ENCODE assay signal across 13 cellular contexts in the genomic region with DNA sequence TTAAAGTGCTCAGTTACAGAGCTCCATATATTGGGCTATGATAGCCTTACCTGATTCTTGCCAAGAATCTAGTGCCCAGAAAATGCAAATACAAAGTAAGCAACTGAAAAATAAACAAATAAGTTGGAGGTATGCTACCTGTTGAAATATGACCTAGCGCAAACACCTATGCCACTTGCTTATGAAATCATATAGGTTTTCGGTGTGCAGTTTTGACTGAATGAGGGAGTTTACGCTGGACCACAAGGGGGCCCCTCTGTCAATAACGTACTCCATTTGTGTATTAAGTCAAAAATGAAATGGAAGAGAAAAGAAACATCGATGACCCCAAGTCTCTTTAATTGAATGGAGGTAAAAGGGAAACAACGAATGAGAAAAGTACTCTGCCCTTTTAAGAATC.
DNase-seq lines count a peak whose midpoint lies in the region; ATAC-seq and TF ChIP-seq lines count a peak whose summit lies in the region.
"Had no signal": no experiment of that assay in that cellular context is flagged by ENCODE, and none has a peak within 500 bp of the region (broad histone marks: within the 10 kb centered on the region; RNA-seq: fewer than 3 reads in every experiment).

No MANE protein-coding gene starts in this region.

- no peak overlapping the region for H3K4me3 ChIP-seq in Karpas-422 (ENCODE audit: low read length)
- H3K4me3 ChIP-seq in SK-N-SH (ENCODE audit: low read depth in 2 of 2, low read length in 1 of 2) = no peak overlapping the region
- no peak overlapping the region for H3K4me3 ChIP-seq in liver (ENCODE audit: low read depth in 1 of 3, low read length in 3 of 3)
- H3K4me3 ChIP-seq: left ventricle myocardium inferior had no signal

- POLR2A ChIA-PET in SK-N-SH (lab: Yijun Ruan, JAX) = no interaction called here

- intact Hi-C loops in sciatic nerve (cut with DNase I) = no loop called here

- H3K9me2 ChIP-seq in Karpas-422 (replicated peaks; ENCODE audit: insufficient read depth, low read length) = no peaks in the 10 kb centered on the region
- H3K9me2 ChIP-seq in SK-N-SH = no peaks in the 10 kb centered on the region

- no peaks in the 10 kb centered on the region for H3K9me3 ChIP-seq in Karpas-422 (ENCODE audit: low read length)
- H3K9me3 ChIP-seq in SK-N-SH = no peaks in the 10 kb centered on the region
- H3K9me3 ChIP-seq in liver (ENCODE audit: control insufficient read depth in 4 of 4, low read length in 3 of 4) = no peaks in the 10 kb centered on the region
- H3K9me3 ChIP-seq: left ventricle myocardium inferior had no signal

- DNase-seq in D341Med (ENCODE audit: low spot score) (peak; percentile 18), Karpas-422 (peak; percentile 70), SK-N-SH (no peak), DMS 273 (lab: John Stamatoyannopoulos, UW; ENCODE audit: unreplicated experiment) (no peak), sciatic nerve (ENCODE audit: low spot score) (no peak), NOMO-1 treated with DMSO at 0.1 percent for 48 hours (lab: John Stamatoyannopoulos, UW; ENCODE audit: unreplicated experiment) (no peak)
- DNase-seq: activated CD8-positive, alpha-beta memory T cell treated with anti-CD3 and anti-CD28 coated beads for 24 hours; activated gamma-delta T cell; left ventricle myocardium inferior; NCI-H2081 had no signal

- no peak for ATAC-seq in sciatic nerve
- no peak for ATAC-seq in GM21737 (IDR thresholded peaks at IDR 0.05; ENCODE audit: unreplicated experiment)

- H3F3A ChIP-seq in SK-N-SH (replicated peaks; ENCODE audit: insufficient read depth) = no peaks in the 10 kb centered on the region

- peak; percentile 46 for TF ChIP-seq CTCF in SK-N-SH (IDR thresholded peaks at IDR 0.05)
- peak; percentile 16 for TF ChIP-seq CTCF in liver (IDR thresholded peaks at IDR 0.05; ENCODE audit: low read depth, low read length, missing input control)

- H2AFZ ChIP-seq in Karpas-422 (ENCODE audit: low read length) (no peak overlapping the region), SK-N-SH (ENCODE audit: low read depth) (no peak overlapping the region)

- H3K36me3 ChIP-seq in Karpas-422 (ENCODE audit: insufficient read depth, low read length) = no peaks in the 10 kb centered on the region
- H3K36me3 ChIP-seq in SK-N-SH (replicated peaks in 1 of 2; ENCODE audit: control insufficient read depth in 1 of 2, insufficient read depth in 2 of 2, low read length in 1 of 2) = no peaks in the 10 kb centered on the region
- H3K36me3 ChIP-seq in liver (ENCODE audit: control insufficient read depth in 4 of 4, insufficient read depth in 3 of 4, low read depth in 1 of 4, low read length in 3 of 4) = no peaks in the 10 kb centered on the region
- H3K36me3 ChIP-seq: left ventricle myocardium inferior had no signal

- CTCF ChIA-PET in SK-N-SH (lab: Yijun Ruan, JAX) = interaction anchor here (0.6 kb wide), 1 partner anchor 17 kb away, joined by 4 read pairs; no protein-coding TSS in a partner anchor

- 42% methylated on average over 6 of the region's 6 CpGs for WGBS in SK-N-SH (ENCODE audit: low lambda C conversion rate)
- WGBS in liver = 71% methylated on average over 6 of the region's 6 CpGs

- H3K79me2 ChIP-seq in Karpas-422 (ENCODE audit: low read length) (no peaks in the 10 kb centered on the region), SK-N-SH (ENCODE audit: insufficient read depth) (no peaks in the 10 kb centered on the region)

- H3K27ac ChIP-seq in Karpas-422 (ENCODE audit: low read length) = no peak overlapping the region
- H3K27ac ChIP-seq in SK-N-SH (ENCODE audit: low read depth in 2 of 2, low read length in 1 of 2) = no peak overlapping the region
- no peak overlapping the region for H3K27ac ChIP-seq in liver (ENCODE audit: low read depth in 1 of 2, low read length in 2 of 2)
- H3K27ac ChIP-seq: KMS-11, left ventricle myocardium inferior had no signal

- H3K27me3 ChIP-seq in Karpas-422 (ENCODE audit: low read length) = no peaks in the 10 kb centered on the region
- H3K27me3 ChIP-seq in SK-N-SH (ENCODE audit: insufficient read depth) = no peaks in the 10 kb centered on the region
- no peaks in the 10 kb centered on the region for H3K27me3 ChIP-seq in liver (ENCODE audit: control insufficient read depth in 4 of 4, insufficient read depth in 4 of 4, low read length in 3 of 4)

- H3K9ac ChIP-seq in Karpas-422 (ENCODE audit: low read length) (no peak overlapping the region), SK-N-SH (no peak overlapping the region), liver (ENCODE audit: low read depth in 1 of 2, low read length in 2 of 2) (no peak overlapping the region)
- H3K9ac ChIP-seq: KMS-11 had no signal

- peak; percentile 28; the same call in 1 of the 2 replicates for TF ChIP-seq RAD21 in SK-N-SH (IDR thresholded peaks at IDR 0.05; ENCODE audit: low read length)
- TF ChIP-seq RAD21 in liver (IDR thresholded peaks at IDR 0.05) = peak in 1 of 2 donors; percentile 61

- no peak for TF ChIP-seq EP300 in SK-N-SH (IDR thresholded peaks at IDR 0.05; ENCODE audit: borderline replicate concordance in 1 of 2, low read depth in 1 of 2, low read length in 1 of 2)

- H3K4me1 ChIP-seq in Karpas-422 (ENCODE audit: low read length) (no peaks in the 10 kb centered on the region), SK-N-SH (ENCODE audit: control insufficient read depth in 1 of 2, insufficient read depth in 2 of 2, low read depth in 1 of 2, low read length in 1 of 2) (no peaks in the 10 kb centered on the region), liver (ENCODE audit: control insufficient read depth in 4 of 4, insufficient read depth in 4 of 4, low read length in 3 of 4) (no peaks in the 10 kb centered on the region)
- H3K4me1 ChIP-seq: left ventricle myocardium inferior had no signal

- H3K4me2 ChIP-seq in Karpas-422 (ENCODE audit: low read depth, low read length, poor library complexity, severe bottlenecking) (no peak overlapping the region), SK-N-SH (no peak overlapping the region)
- H3K4me2 ChIP-seq: KMS-11 had no signal

- H4K20me1 ChIP-seq in Karpas-422 (ENCODE audit: insufficient read depth, low read depth, low read length) = no peaks in the 10 kb centered on the region
- no peaks in the 10 kb centered on the region for H4K20me1 ChIP-seq in SK-N-SH (ENCODE audit: insufficient read depth)

TF ChIP-seq in SK-N-SH, 30 proteins besides CTCF, POLR2A, EP300 and RAD21:
- TF ChIP-seq RCOR1 (IDR thresholded peaks at IDR 0.05; ENCODE audit: low read length) (no peak), SMC3 (IDR thresholded peaks at IDR 0.05; ENCODE audit: low read depth, low read length) (peak; percentile 18; the same call in 1 of the 2 replicates)

TF ChIP-seq in liver, 16 proteins besides CTCF, POLR2A, EP300 and RAD21:
- no peak for TF ChIP-seq FOXA1 (IDR thresholded peaks at IDR 0.05)
- no peak for TF ChIP-seq ZBTB33 (IDR thresholded peaks at IDR 0.05)
- TF ChIP-seq YY1 (IDR thresholded peaks at IDR 0.05) = no peak
- TF ChIP-seq HNF4A (conservative IDR thresholded peaks at IDR 0.05) = no peak
- TF ChIP-seq, protein P1, sequence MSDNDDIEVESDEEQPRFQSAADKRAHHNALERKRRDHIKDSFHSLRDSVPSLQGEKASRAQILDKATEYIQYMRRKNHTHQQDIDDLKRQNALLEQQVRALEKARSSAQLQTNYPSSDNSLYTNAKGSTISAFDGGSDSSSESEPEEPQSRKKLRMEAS (IDR thresholded peaks at IDR 0.05) = no peak
- TF ChIP-seq REST (IDR thresholded peaks at IDR 0.05) = no peak
TF ChIP-seq in liver: peak in this region for 0.

Comparison
In these comparisons a context has a peak if more than half of its experiments do, and no peak if none do; other contexts are left out.
1. DNase-seq: peak in D341Med (single experiment) and Karpas-422 (single experiment); none in SK-N-SH (single experiment), DMS 273 (single experiment), sciatic nerve (single experiment) and NOMO-1 treated with DMSO at 0.1 percent for 48 hours (single experiment).